8 cellular contexts compared by ENCODE assay signal in the genomic region with DNA sequence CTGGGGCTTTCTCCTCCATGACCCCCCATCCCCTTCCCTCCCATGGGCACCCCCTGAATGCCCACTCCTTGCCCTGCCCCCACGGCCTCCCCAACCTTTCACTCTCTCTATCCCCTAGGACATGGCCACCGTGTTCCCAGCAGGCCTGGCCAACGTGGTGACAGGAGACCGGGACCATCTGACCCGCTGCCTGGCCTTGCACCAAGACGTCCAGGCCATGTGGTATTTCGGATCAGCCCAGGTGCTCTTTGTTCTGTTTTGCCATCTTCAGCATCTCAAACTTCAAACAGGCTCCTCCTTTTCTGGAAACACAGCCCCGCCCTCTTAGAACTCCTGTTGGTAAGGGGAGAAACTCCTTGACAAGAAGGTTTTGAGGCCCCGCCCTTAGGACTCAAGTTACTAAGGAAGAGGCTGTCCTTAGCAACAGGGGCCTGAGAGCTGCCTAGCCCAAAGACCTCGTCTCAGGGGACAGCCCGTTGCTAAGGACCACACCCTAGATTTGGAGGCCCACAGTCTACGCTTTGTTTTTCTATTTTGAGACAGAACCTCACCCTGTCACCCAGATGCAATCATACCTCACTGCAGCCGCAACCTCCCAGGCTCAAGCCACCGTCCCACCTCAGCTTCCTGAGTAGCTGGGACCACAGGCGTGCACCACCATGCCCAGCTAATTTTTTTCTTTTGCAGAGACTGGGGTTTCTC. TPM values are rescaled to one million over a fixed set of nuclear protein-coding genes. Genes with fewer than 3 reads are reported as not detected.
DNase-seq lines count a peak whose midpoint lies in the region; ATAC-seq and TF ChIP-seq lines count a peak whose summit lies in the region.

No MANE protein-coding gene starts in this region.

- no peaks in the 10 kb centered on the region for H3K36me3 ChIP-seq in KMS-11 (ENCODE audit: insufficient read depth)
- H3K36me3 ChIP-seq in uterus: no peaks in the 10 kb centered on the region

- peak overlapping the region; percentile 37; the same call in 1 of the 2 replicates for H2AFZ ChIP-seq in KMS-11 (ENCODE audit: low read depth)

- H4K20me1 ChIP-seq in KMS-11 (ENCODE audit: insufficient read depth): no peaks in the 10 kb centered on the region

- no peak for TF ChIP-seq CTCF in CD4-positive, alpha-beta T cell (IDR thresholded peaks at IDR 0.05)
- TF ChIP-seq CTCF in KMS-11 (conservative IDR thresholded peaks at IDR 0.05; ENCODE audit: low read depth, low read length): no peak
- no peak for TF ChIP-seq CTCF in natural killer cell (IDR thresholded peaks at IDR 0.05)
- no peak for TF ChIP-seq CTCF in uterus (IDR thresholded peaks at IDR 0.05)
- no peak for TF ChIP-seq CTCF in dorsolateral prefrontal cortex (IDR thresholded peaks at IDR 0.05 in 54 of 56, conservative IDR thresholded peaks at IDR 0.05 in 2 of 56; ENCODE audit: low read depth in 1 of 56, partially characterized antibody in 56 of 56)

- H3K27me3 ChIP-seq in CD4-positive, alpha-beta T cell (ENCODE audit: control insufficient read depth, insufficient read depth, low read length): no peaks in the 10 kb centered on the region
- H3K27me3 ChIP-seq in KMS-11 (ENCODE audit: insufficient read depth, low read depth): no peaks in the 10 kb centered on the region
- no peaks in the 10 kb centered on the region for H3K27me3 ChIP-seq in uterus
- H3K27me3 ChIP-seq in dorsolateral prefrontal cortex: no peaks in the 10 kb centered on the region

- no peaks in the 10 kb centered on the region for H3K27me3 Mint-ChIP-seq in CD4-positive, alpha-beta T cell
- no peaks in the 10 kb centered on the region for H3K27me3 Mint-ChIP-seq in natural killer cell (ENCODE audit: low read depth in 2 of 2)

- peaks cover 14% of the 10 kb centered on the region for H3K36me3 Mint-ChIP-seq in CD4-positive, alpha-beta T cell (ENCODE audit: low read depth)
- H3K36me3 Mint-ChIP-seq in natural killer cell: no peaks in the 10 kb centered on the region

- peaks cover 42% of the 10 kb centered on the region for H3K4me1 Mint-ChIP-seq in CD4-positive, alpha-beta T cell (ENCODE audit: low read depth)
- H3K4me1 Mint-ChIP-seq in natural killer cell: peaks cover 21 to 37% of the 10 kb centered on the region in 2 donors

- CTCF ChIA-PET in CD4-positive, alpha-beta T cell (lab: Charles Lee): interaction anchor here (1.0 to 2.4 kb wide), 3 partner anchors 25 to 475 kb away, joined by 3 to 19 read pairs (median 6); a partner anchor contains a TSS

- peak overlapping the region; percentile 89 for H3K4me2 ChIP-seq in KMS-11

- H3K4me3 ChIP-seq in KMS-11 (IDR thresholded peaks at IDR 0.05; ENCODE audit: insufficient read depth, low read depth, low read length): no peak overlapping the region
- H3K4me3 ChIP-seq in uterus: no peak overlapping the region
- no peak overlapping the region for H3K4me3 ChIP-seq in dorsolateral prefrontal cortex

- TF ChIP-seq POLR2A in uterus (IDR thresholded peaks at IDR 0.05): no peak

- peak; percentile 74 to 98 (median 82) for DNase-seq in CD4-positive, alpha-beta T cell
- peak; percentile 69 for DNase-seq in activated CD4-positive, alpha-beta T cell treated with anti-CD3 and anti-CD28 coated beads for 1 hour
- DNase-seq in ecto neural progenitor cell (ENCODE audit: low spot score): peak; percentile 71
- DNase-seq in natural killer cell: peak; percentile 81
- DNase-seq in uterus: peak; percentile 61 to 84
- DNase-seq in dorsolateral prefrontal cortex: no peak

- H3K9me3 ChIP-seq in CD4-positive, alpha-beta T cell (ENCODE audit: control insufficient read depth, low read length): no peaks in the 10 kb centered on the region
- no peaks in the 10 kb centered on the region for H3K9me3 ChIP-seq in uterus

- no peaks in the 10 kb centered on the region for H3K79me2 ChIP-seq in KMS-11 (ENCODE audit: insufficient read depth, low read depth)

- peak overlapping the region; percentile 84 for H3K4me3 Mint-ChIP-seq in CD4-positive, alpha-beta T cell
- peak overlapping the region; percentile 86 for H3K4me3 Mint-ChIP-seq in natural killer cell

- peak overlapping the region; percentile 98 for H3K27ac Mint-ChIP-seq in CD4-positive, alpha-beta T cell
- H3K27ac Mint-ChIP-seq in natural killer cell: peak overlapping the region; percentile 92 to 97

- peak overlapping the region; percentile 54; the same call in 1 of the 2 replicates for H3K9ac ChIP-seq in KMS-11

- H3K9me3 Mint-ChIP-seq in CD4-positive, alpha-beta T cell: no peaks in the 10 kb centered on the region
- no peaks in the 10 kb centered on the region for H3K9me3 Mint-ChIP-seq in natural killer cell

- intact Hi-C loops in CD4-positive, alpha-beta T cell (cut with DNase I, micrococcal nuclease): loop anchor here (1.0 to 2.0 kb wide), 3 partner anchors 15 to 171 kb away; a partner anchor contains a TSS
- intact Hi-C loops in natural killer cell (cut with micrococcal nuclease) (loop anchor here (1.0 kb wide), 1 partner anchor 16 kb away; a partner anchor contains a TSS), uterus (cut with DNase I; ENCODE audit: low total_unique reads) (no loop called here), dorsolateral prefrontal cortex (cut with DNase I) (no loop called here)

- H3K27ac ChIP-seq in CD4-positive, alpha-beta T cell (ENCODE audit: low read depth, low read length): peak overlapping the region; percentile 96
- peak overlapping the region; percentile 94 for H3K27ac ChIP-seq in KMS-11
- peak overlapping the region; percentile 51 to 57 for H3K27ac ChIP-seq in uterus
- H3K27ac ChIP-seq in dorsolateral prefrontal cortex: no peak overlapping the region

- POLR2A ChIA-PET in CD4-positive, alpha-beta T cell (lab: Charles Lee): interaction anchor here (0.6 to 6.4 kb wide), 14 partner anchors 10 to 211 kb away, joined by 3 to 120 read pairs (median 4); a partner anchor contains a TSS

- H3K4me1 ChIP-seq in KMS-11 (ENCODE audit: low read depth, poor library complexity, severe bottlenecking) (peaks cover 56% of the 10 kb centered on the region), uterus (no peaks in the 10 kb centered on the region)

- ATAC-seq in CD4-positive, alpha-beta T cell (ENCODE audit: poor library complexity): peak; percentile 75
- ATAC-seq in GM19455 (IDR thresholded peaks at IDR 0.05; ENCODE audit: unreplicated experiment): peak; percentile 60
- ATAC-seq in natural killer cell: peak; percentile 64 to 87 (median 72)

RNA-seq across cellular contexts. Expression of a gene that starts 5.1 kb away (rescaled TPM):
- total RNA-seq in CD4-positive, alpha-beta T cell: 100 to 1,000 TPM; 311 to 325 TPM
- total RNA-seq in natural killer cell (10 to 100 TPM; 44.7 to 65.7 (median 64.8) TPM), uterus (10 to 100 TPM in 1 of 4 donors, 1 to 10 TPM in 2, not detected in 1; 3.7 to 19.4 (median 4.1) TPM), dorsolateral prefrontal cortex (10 to 100 TPM in 2 of 120 experiments, 1 to 10 TPM in 118; 1.7 to 11.9 (median 4.6) TPM)

RNA-seq across cellular contexts. Expression of a gene that starts 15.9 kb away (rescaled TPM):
- total RNA-seq in CD4-positive, alpha-beta T cell: 10 to 100 TPM; 25.1 to 25.8 TPM
- total RNA-seq in natural killer cell (10 to 100 TPM; 39.9 to 43.2 (median 41.4) TPM), uterus (10 to 100 TPM; 13.5 to 40.8 (median 34.5) TPM), dorsolateral prefrontal cortex (10 to 100 TPM in 43 of 120 experiments, 1 to 10 TPM in 77; 3.7 to 20.5 (median 9.1) TPM)

RNA-seq across cellular contexts. Expression of a gene that starts 17.3 kb away (rescaled TPM):
- 100 to 1,000 TPM; 145 to 151 TPM for total RNA-seq in CD4-positive, alpha-beta T cell
- 100 to 1,000 TPM; 112 to 149 (median 138) TPM for total RNA-seq in natural killer cell
- total RNA-seq in uterus: 10 to 100 TPM; 31.2 to 70.2 (median 46.5) TPM
- total RNA-seq in dorsolateral prefrontal cortex: 100 to 1,000 TPM in 1 of 120 experiments, 10 to 100 TPM in 119; 48.9 to 115 (median 70.7) TPM

RNA-seq across cellular contexts. Expression of a gene that starts 18.5 kb away (rescaled TPM):
- total RNA-seq in CD4-positive, alpha-beta T cell: 1,000 to 10,000 TPM; 5,328 to 5,481 TPM
- total RNA-seq in natural killer cell: 1,000 to 10,000 TPM; 1,881 to 2,284 (median 2,283) TPM
- total RNA-seq in uterus: 1,000 to 10,000 TPM; 1,462 to 5,863 (median 3,544) TPM
- 1,000 to 10,000 TPM in 7 of 120 experiments, 100 to 1,000 TPM in 113; 564 to 1,173 (median 771) TPM for total RNA-seq in dorsolateral prefrontal cortex

RNA-seq across cellular contexts. Expression of a gene that starts 27.3 kb away (rescaled TPM):
- 1,000 to 10,000 TPM; 2,912 to 3,041 TPM for total RNA-seq in CD4-positive, alpha-beta T cell
- 1,000 to 10,000 TPM; 1,427 to 1,714 (median 1,549) TPM for total RNA-seq in natural killer cell
- total RNA-seq in uterus: over 10,000 TPM in 1 of 4 donors, 1,000 to 10,000 TPM in 3; 2,160 to 10,624 (median 5,235) TPM
- 100 to 1,000 TPM; 410 to 765 (median 576) TPM for total RNA-seq in dorsolateral prefrontal cortex

Comparison
In these comparisons a context has a peak if more than half of its experiments do, and no peak if none do; other contexts are left out.
1. DNase-seq: peak in CD4-positive, alpha-beta T cell (10 of 10), activated CD4-positive, alpha-beta T cell treated with anti-CD3 and anti-CD28 coated beads for 1 hour (single experiment), ecto neural progenitor cell (single experiment), natural killer cell (single experiment) and uterus (2 of 2); none in dorsolateral prefrontal cortex (0 of 10).
2. H3K27ac ChIP-seq: peak in CD4-positive, alpha-beta T cell (single experiment), KMS-11 (single experiment) and uterus (2 of 2); none in dorsolateral prefrontal cortex (0 of 59).
3. RNA of a gene that starts 5.1 kb away (total RNA-seq): 311 to 325 TPM in CD4-positive, alpha-beta T cell; 44.7 to 65.7 TPM in natural killer cell, 1.7 to 11.9 TPM in dorsolateral prefrontal cortex and 3.7 to 19.4 TPM in uterus; every median in the first group is over 4 times any median in the second.
4. intact Hi-C loops: an anchor here in CD4-positive, alpha-beta T cell (1.0 to 2.0 kb wide) and natural killer cell (1.0 kb wide); none called in uterus and dorsolateral prefrontal cortex.
5. Peak in every context shown above with its lines, with median percentiles within 50 percentile points of each other: ATAC-seq.